In genomic region chr2:99623613-99624012, GRCh38 we compare ENCODE assay signal across 25 cellular contexts.
DNase-seq lines count a peak whose midpoint lies in the region; ATAC-seq and FAIRE-seq lines count a peak whose summit lies in the region.
"Had no signal": no experiment of that assay in that cellular context is flagged by ENCODE, and none has a peak within 500 bp of the region (broad histone marks: within the 10 kb centered on the region; RNA-seq: fewer than 3 reads in every experiment).

No MANE protein-coding gene starts in this region.

- H3K9me3 Mint-ChIP-seq in activated CD4-positive, alpha-beta T cell treated with anti-CD3 and anti-CD28 coated beads for 36 hours (ENCODE audit: low read depth) = no peaks in the 10 kb centered on the region
- H3K9me3 Mint-ChIP-seq: CD4-positive, CD25-positive, alpha-beta regulatory T cell; CD8-positive, alpha-beta memory T cell; HFFc6 had no signal

- no peak overlapping the region for H3K4me2 ChIP-seq in neuronal stem cell (ENCODE audit: insufficient read depth, low read length, poor library complexity, severe bottlenecking)
- H3K4me2 ChIP-seq: BLaER1 had no signal

- H3K36me3 Mint-ChIP-seq in activated CD4-positive, alpha-beta T cell treated with anti-CD3 and anti-CD28 coated beads for 36 hours (ENCODE audit: low read depth) = no peaks in the 10 kb centered on the region
- H3K36me3 Mint-ChIP-seq: CD8-positive, alpha-beta memory T cell had no signal

- H2BK15ac ChIP-seq in neuronal stem cell (ENCODE audit: low read length) = no peak overlapping the region

- H3K4me1 Mint-ChIP-seq in activated CD4-positive, alpha-beta T cell treated with anti-CD3 and anti-CD28 coated beads for 36 hours = no peaks in the 10 kb centered on the region
- H3K4me1 Mint-ChIP-seq: CD4-positive, CD25-positive, alpha-beta regulatory T cell had no signal

- H2AFZ ChIP-seq in neuronal stem cell (ENCODE audit: low read length) = no peak overlapping the region

- no CpG with 5 or more reads among the region's 5 CpGs for whole genome bisulfite sequencing in neuronal stem cell (ENCODE audit: extremely low coverage in 2 of 2, insufficient read length in 2 of 2, insufficient replicate concordance in 1 of 2), 2 donors

- CTCF ChIA-PET in activated CD4-positive, alpha-beta T cell treated with anti-CD3 and anti-CD28 coated beads for 36 hours (lab: Charles Lee) = interaction anchor here (0.6 kb wide), 1 partner anchor 819 kb away, joined by 3 read pairs; no protein-coding TSS in a partner anchor

- no peaks in the 10 kb centered on the region for H3K36me3 ChIP-seq in neuronal stem cell (replicated peaks in 1 of 2; ENCODE audit: control insufficient read depth in 2 of 2, insufficient read depth in 2 of 2, low read length in 2 of 2)
- H3K36me3 ChIP-seq: BLaER1, HAP-1 had no signal

- H3K79me1 ChIP-seq in neuronal stem cell (ENCODE audit: low read depth, low read length) = no peaks in the 10 kb centered on the region

- H3K9ac ChIP-seq in neuronal stem cell (ENCODE audit: low read depth, low read length, poor library complexity) = no peak overlapping the region
- H3K9ac ChIP-seq: BLaER1 had no signal

- H4K91ac ChIP-seq in neuronal stem cell (ENCODE audit: low read depth, low read length, poor library complexity) = no peak overlapping the region

- H3K4me3 Mint-ChIP-seq in activated CD4-positive, alpha-beta T cell treated with anti-CD3 and anti-CD28 coated beads for 36 hours = no peak overlapping the region
- H3K4me3 Mint-ChIP-seq: B cell; CD4-positive, CD25-positive, alpha-beta regulatory T cell; CD8-positive, alpha-beta memory T cell; HFFc6 had no signal

- H3K18ac ChIP-seq in neuronal stem cell (ENCODE audit: low read length) = peak overlapping the region; percentile 79

- intact Hi-C loops in activated CD4-positive, alpha-beta T cell treated with anti-CD3 and anti-CD28 coated beads for 36 hours (cut with DNase I, micrococcal nuclease) = no loop called here

- DNase-seq in DMS 273 (lab: John Stamatoyannopoulos, UW; ENCODE audit: unreplicated experiment) (peak; percentile 66), DMS 273 treated with DMSO at 0.1 percent for 48 hours (lab: John Stamatoyannopoulos, UW) (no peak), NCI-H69 (lab: John Stamatoyannopoulos, UW) (peak; percentile 4), neuronal stem cell (ENCODE audit: low spot score) (no peak), urothelium cell line (ENCODE audit: low spot score) (no peak), SHP77 (lab: John Stamatoyannopoulos, UW) (no peak)
- DNase-seq in activated CD4-positive, alpha-beta T cell treated with anti-CD3 and anti-CD28 coated beads for 36 hours = no peak
- DNase-seq: CD4-positive, CD25-positive, alpha-beta regulatory T cell; CD8-positive, alpha-beta memory T cell; DMS153; DND-41; EL; GDM1; GOT3; HFFc6 had no signal

- H3K4me1 ChIP-seq in neuronal stem cell (ENCODE audit: control insufficient read depth in 2 of 2, insufficient read depth in 1 of 2, low read depth in 1 of 2, low read length in 2 of 2) = peaks cover 3% of the 10 kb centered on the region in 2 donors
- H3K4me1 ChIP-seq: BLaER1, HAP-1 had no signal

- no peak overlapping the region for H3K27ac Mint-ChIP-seq in activated CD4-positive, alpha-beta T cell treated with anti-CD3 and anti-CD28 coated beads for 36 hours
- H3K27ac Mint-ChIP-seq: B cell; CD4-positive, CD25-positive, alpha-beta regulatory T cell; CD8-positive, alpha-beta memory T cell; HFFc6 had no signal

- H3K27me3 ChIP-seq in neuronal stem cell (ENCODE audit: control insufficient read depth in 3 of 3, insufficient read depth in 3 of 3, low read depth in 1 of 3, low read length in 3 of 3) = no peaks in the 10 kb centered on the region
- H3K27me3 ChIP-seq: BLaER1 had no signal

- no peak overlapping the region for H2BK5ac ChIP-seq in neuronal stem cell (ENCODE audit: low read length)

- no peaks in the 10 kb centered on the region for H3K27me3 Mint-ChIP-seq in activated CD4-positive, alpha-beta T cell treated with anti-CD3 and anti-CD28 coated beads for 36 hours
- H3K27me3 Mint-ChIP-seq: B cell; CD4-positive, CD25-positive, alpha-beta regulatory T cell had no signal

- no peak overlapping the region for H2BK120ac ChIP-seq in neuronal stem cell (ENCODE audit: low read depth, low read length)

- H3K4ac ChIP-seq in neuronal stem cell (ENCODE audit: low read length) = no peak overlapping the region

- ATAC-seq in GM18517 (IDR thresholded peaks at IDR 0.05; ENCODE audit: unreplicated experiment) = no peak
- ATAC-seq in activated CD4-positive, alpha-beta T cell treated with anti-CD3 and anti-CD28 coated beads for 36 hours = no peak
- ATAC-seq: GM12878 had no signal

- H4K8ac ChIP-seq in neuronal stem cell (ENCODE audit: low read depth, low read length) = no peak overlapping the region

- FAIRE-seq in urothelium cell line (lab: Jason Lieb, UNC) = peak; percentile 35
- FAIRE-seq: A204.1, D721Med, GM12878, H54 had no signal

- H2BK12ac ChIP-seq in neuronal stem cell (ENCODE audit: low read length) = peak overlapping the region; percentile 33

- no peak overlapping the region for H3K27ac ChIP-seq in neuronal stem cell (replicated peaks; ENCODE audit: low read length)
- H3K27ac ChIP-seq: 22Rv1, BLaER1, C4-2B had no signal

- no peak overlapping the region for H2AK5ac ChIP-seq in neuronal stem cell (ENCODE audit: low read depth, low read length)

- H3K14ac ChIP-seq in neuronal stem cell (ENCODE audit: low read length) = peak overlapping the region; percentile 73

- peak overlapping the region in 1 of 2 donors; percentile 69 for H3K4me3 ChIP-seq in neuronal stem cell (ENCODE audit: low read length in 2 of 2)
- H3K4me3 ChIP-seq: BLaER1, GM12878, HAP-1 had no signal

- H3K23ac ChIP-seq in neuronal stem cell (ENCODE audit: low read depth, low read length, poor library complexity) = no peak overlapping the region

- peaks cover 3 to 8% of the 10 kb centered on the region in 2 donors for H3K9me3 ChIP-seq in neuronal stem cell (replicated peaks in 1 of 2; ENCODE audit: control insufficient read depth in 2 of 2, insufficient read depth in 1 of 2, low read depth in 1 of 2, low read length in 2 of 2)
- H3K9me3 ChIP-seq: BLaER1, HAP-1 had no signal

- POLR2A ChIA-PET in activated CD4-positive, alpha-beta T cell treated with anti-CD3 and anti-CD28 coated beads for 36 hours (lab: Charles Lee) = no interaction called here

Comparison
In these comparisons a context has a peak if more than half of its experiments do, and no peak if none do; other contexts are left out.
1. DNase-seq: peak in DMS 273 (single experiment) and NCI-H69 (single experiment); none in DMS 273 treated with DMSO at 0.1 percent for 48 hours (single experiment), neuronal stem cell (single experiment), urothelium cell line (single experiment), SHP77 (0 of 2) and activated CD4-positive, alpha-beta T cell treated with anti-CD3 and anti-CD28 coated beads for 36 hours (single experiment).